Comparison of ENCODE assay signal across 18 cellular contexts in the genomic region with DNA sequence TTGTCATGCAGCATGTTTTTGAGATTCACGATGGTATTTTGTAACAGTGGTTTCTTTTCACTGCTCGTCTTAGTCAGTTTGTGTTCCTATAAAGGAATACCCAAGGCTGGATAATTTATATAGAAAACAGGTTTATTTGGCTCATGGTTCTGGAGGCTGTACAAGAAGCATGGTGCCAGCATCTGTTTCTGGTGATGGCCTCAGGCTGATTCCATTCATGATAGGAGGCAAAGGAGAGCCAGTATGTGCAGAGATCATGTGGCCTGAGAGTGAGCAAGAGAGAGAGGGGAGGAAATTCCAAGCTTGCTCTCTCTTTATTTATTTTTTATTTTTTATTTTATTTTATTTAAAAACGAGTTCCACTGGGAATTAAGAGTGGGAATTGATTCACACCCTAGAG. TPM values are rescaled to one million over a fixed set of nuclear protein-coding genes. Genes with fewer than 3 reads are reported as not detected.
A peak's percentile ranks its signal among the peaks of the same experiment; 100 is the strongest.
DNase-seq lines count a peak whose midpoint lies in the region; ATAC-seq and TF ChIP-seq lines count a peak whose summit lies in the region.
"Had no signal": no experiment of that assay in that cellular context is flagged by ENCODE, and none has a peak within 500 bp of the region (broad histone marks: within the 10 kb centered on the region; RNA-seq: fewer than 3 reads in every experiment).

No MANE protein-coding gene starts in this region.

- DNase-seq in activated T-cell treated with anti-CD3 and anti-CD28 coated beads, Interleukin-2, amount 50 U/mL, for 24 hours, result no peak
- no peak for DNase-seq in activated T-cell treated with anti-CD3 and anti-CD28 coated beads for 4 hours
- DNase-seq in WTC11 (ENCODE audit: low spot score), result no peak
- no peak for DNase-seq in effector memory CD4-positive, alpha-beta T cell
- no peak for DNase-seq in stimulated activated effector memory CD8-positive, alpha-beta T cell treated with anti-CD3 and anti-CD28 coated beads, Interleukin-12 subunit alpha, Interleukin-12 subunit beta, amount 100 ng/mL, for 72 hours (ENCODE audit: low spot score in 2 of 2)
- DNase-seq in NCI-H1417 (lab: John Stamatoyannopoulos, UW), result no peak
- no peak for DNase-seq in stimulated activated CD4-positive, alpha-beta T cell treated with anti-CD3 and anti-CD28 coated beads, Interleukin-15, amount 100 ng/mL, for 24 hours
- DNase-seq: ACHN; amniotic stem cell; cerebellar nuclear complex; left ventricle myocardium superior; NCI-H2107; NCI-H526; stimulated activated naive CD4-positive, alpha-beta T cell treated with Interleukin-2 at 50 U/mL for 16 hours; uterus had no signal

- H3K27ac ChIP-seq in effector memory CD4-positive, alpha-beta T cell (ENCODE audit: insufficient read depth, low read length, poor library complexity, severe bottlenecking), result peak overlapping the region; percentile 94
- H3K27ac ChIP-seq: SK-N-MC had no signal

- no peak for TF ChIP-seq CTCF in WTC11 (IDR thresholded peaks at IDR 0.05)

- H3K36me3 ChIP-seq in effector memory CD4-positive, alpha-beta T cell (ENCODE audit: control insufficient read depth, insufficient read depth, low read length), result no peaks in the 10 kb centered on the region
- H3K36me3 ChIP-seq: uterus had no signal

- POLR2A ChIA-PET in WTC11 (lab: Charles Lee), result no interaction called here

- no peaks in the 10 kb centered on the region for H3K27me3 Mint-ChIP-seq in activated T-cell treated with anti-CD3 and anti-CD28 coated beads, Interleukin-2, amount 50 U/mL, for 24 hours
- no peaks in the 10 kb centered on the region for H3K27me3 Mint-ChIP-seq in WTC11 (ENCODE audit: low read depth)

- CTCF ChIA-PET in WTC11 (lab: Charles Lee), result no interaction called here

- H3K4me1 ChIP-seq in effector memory CD4-positive, alpha-beta T cell (ENCODE audit: control insufficient read depth, insufficient read depth, low read length, poor library complexity, severe bottlenecking), result peaks cover 17% of the 10 kb centered on the region
- H3K4me1 ChIP-seq: uterus had no signal

- peaks cover 24% of the 10 kb centered on the region for H3K36me3 Mint-ChIP-seq in activated T-cell treated with anti-CD3 and anti-CD28 coated beads, Interleukin-2, amount 50 U/mL, for 24 hours (ENCODE audit: low read depth)
- peaks cover 7% of the 10 kb centered on the region; the same call in 1 of the 2 replicates for H3K36me3 Mint-ChIP-seq in WTC11
- peaks cover 37% of the 10 kb centered on the region for H3K36me3 Mint-ChIP-seq in stimulated activated effector memory CD8-positive, alpha-beta T cell treated with anti-CD3 and anti-CD28 coated beads, Interleukin-12 subunit alpha, Interleukin-12 subunit beta, amount 100 ng/mL, for 72 hours

- ATAC-seq in WTC11, result no peak
- ATAC-seq in stimulated activated effector memory CD8-positive, alpha-beta T cell treated with anti-CD3 and anti-CD28 coated beads, Interleukin-12 subunit alpha, Interleukin-12 subunit beta, amount 100 ng/mL, for 72 hours, result no peak
- no peak for ATAC-seq in HG03045 (IDR thresholded peaks at IDR 0.05; ENCODE audit: unreplicated experiment)
- ATAC-seq: left ventricle myocardium superior, Panc1 had no signal

- no peaks in the 10 kb centered on the region for H3K27me3 ChIP-seq in effector memory CD4-positive, alpha-beta T cell (replicated peaks; ENCODE audit: control insufficient read depth, insufficient read depth, low read length, poor library complexity, severe bottlenecking)
- H3K27me3 ChIP-seq: uterus had no signal

- H3K4me1 Mint-ChIP-seq in activated T-cell treated with anti-CD3 and anti-CD28 coated beads, Interleukin-2, amount 50 U/mL, for 24 hours (ENCODE audit: low read depth), result peaks cover 38% of the 10 kb centered on the region
- H3K4me1 Mint-ChIP-seq in WTC11, result peaks cover 41% of the 10 kb centered on the region
- peaks cover 13% of the 10 kb centered on the region for H3K4me1 Mint-ChIP-seq in stimulated activated effector memory CD8-positive, alpha-beta T cell treated with anti-CD3 and anti-CD28 coated beads, Interleukin-12 subunit alpha, Interleukin-12 subunit beta, amount 100 ng/mL, for 72 hours

- H3K27ac Mint-ChIP-seq in activated T-cell treated with anti-CD3 and anti-CD28 coated beads, Interleukin-2, amount 50 U/mL, for 24 hours, result peak overlapping the region; percentile 100
- no peak overlapping the region for H3K27ac Mint-ChIP-seq in WTC11
- peak overlapping the region; percentile 100 for H3K27ac Mint-ChIP-seq in stimulated activated effector memory CD8-positive, alpha-beta T cell treated with anti-CD3 and anti-CD28 coated beads, Interleukin-12 subunit alpha, Interleukin-12 subunit beta, amount 100 ng/mL, for 72 hours

- H3K9me3 Mint-ChIP-seq in activated T-cell treated with anti-CD3 and anti-CD28 coated beads, Interleukin-2, amount 50 U/mL, for 24 hours, result peaks cover 11% of the 10 kb centered on the region
- H3K9me3 Mint-ChIP-seq in WTC11, result peaks cover 17% of the 10 kb centered on the region
- peaks cover 3% of the 10 kb centered on the region for H3K9me3 Mint-ChIP-seq in stimulated activated effector memory CD8-positive, alpha-beta T cell treated with anti-CD3 and anti-CD28 coated beads, Interleukin-12 subunit alpha, Interleukin-12 subunit beta, amount 100 ng/mL, for 72 hours

- H3K4me3 Mint-ChIP-seq in activated T-cell treated with anti-CD3 and anti-CD28 coated beads, Interleukin-2, amount 50 U/mL, for 24 hours, result peak overlapping the region; percentile 92
- H3K4me3 Mint-ChIP-seq in WTC11, result 0 out of 2 replicates have a peak overlapping the region, but pooled peaks have one; percentile 78
- H3K4me3 Mint-ChIP-seq in stimulated activated effector memory CD8-positive, alpha-beta T cell treated with anti-CD3 and anti-CD28 coated beads, Interleukin-12 subunit alpha, Interleukin-12 subunit beta, amount 100 ng/mL, for 72 hours, result peak overlapping the region; percentile 82

- H3K9me3 ChIP-seq in effector memory CD4-positive, alpha-beta T cell (ENCODE audit: control insufficient read depth, low read length), result no peaks in the 10 kb centered on the region
- H3K9me3 ChIP-seq: uterus had no signal

- no peak overlapping the region for H3K4me3 ChIP-seq in effector memory CD4-positive, alpha-beta T cell (ENCODE audit: insufficient read depth, low read depth, low read length, poor library complexity, severe bottlenecking)
- H3K4me3 ChIP-seq: SK-N-MC, uterus had no signal

TF ChIP-seq in WTC11, 78 proteins besides CTCF, POLR2A, EP300 and RAD21:
- TF ChIP-seq ZNF219 (CRISPR knock-in tag; IDR thresholded peaks at IDR 0.05; ENCODE audit: borderline replicate concordance) (no peak), FOXP1 (CRISPR knock-in tag; IDR thresholded peaks at IDR 0.05; ENCODE audit: borderline replicate concordance) (no peak), ZNF232 (CRISPR knock-in tag; IDR thresholded peaks at IDR 0.05) (no peak), GTF2I (CRISPR knock-in tag; conservative IDR thresholded peaks at IDR 0.05) (no peak), HMGA2 (CRISPR knock-in tag; IDR thresholded peaks at IDR 0.05) (no peak)
TF ChIP-seq in WTC11: peak in this region for 0.

RNA-seq across cellular contexts. Expression of a gene that starts 2.0 kb away (rescaled TPM):
- 27.3 to 30.5 TPM (median 27.8 TPM) in 3 replicates for total RNA-seq in WTC11 (2021)
